1 cellular context compared by ENCODE assay signal in genomic region chr10:122178655-122179054, GRCh38.
A peak's percentile ranks its signal among the peaks of the same experiment; 100 is the strongest.
TF ChIP-seq lines count a peak whose summit lies in the region.

No MANE protein-coding gene starts in this region.

TF ChIP-seq in GM23338, 12 proteins besides CTCF, POLR2A, EP300 and RAD21 (continued from another document):
- TF ChIP-seq CREB1 (CRISPR knock-in tag; IDR thresholded peaks at IDR 0.05; ENCODE audit: low read depth) (peak; percentile 37; the same call in 1 of the 2 replicates), ZNF462 (CRISPR knock-in tag; IDR thresholded peaks at IDR 0.05) (peak; percentile 65)
